Comparison of ENCODE assay signal across 27 cellular contexts in genomic region chr11:93773601-93774200, GRCh38.
"Had no signal": no experiment of that assay in that cellular context is flagged by ENCODE, and none has a peak within 500 bp of the region (broad histone marks: within the 10 kb centered on the region; RNA-seq: fewer than 3 reads in every experiment).

No MANE protein-coding gene starts in this region.

- H3K4me3 ChIP-seq: esophagus muscularis mucosa, gastroesophageal sphincter had no signal

- FAIRE-seq: astrocyte, bronchial epithelial cell, colon had no signal

- H3K27me3 ChIP-seq: brain microvascular endothelial cell, esophagus muscularis mucosa, gastroesophageal sphincter had no signal

- H3K4me1 ChIP-seq: esophagus muscularis mucosa, gastroesophageal sphincter had no signal

- H3K9me3 ChIP-seq: esophagus muscularis mucosa, gastroesophageal sphincter had no signal

- DNase-seq: activated CD4-positive, alpha-beta memory T cell treated with anti-CD3 and anti-CD28 coated beads for 36 hours; activated CD4-positive, alpha-beta T cell treated with anti-CD3 and anti-CD28 coated beads for 36 hours; activated CD4-positive, alpha-beta T cell treated with anti-CD3 and anti-CD28 coated beads, Interleukin-2, amount 10 ng/mL, durations not matched to agents 24 days and 14 days; activated CD4-positive, CD25-positive, alpha-beta regulatory T cell; activated CD4-positive, CD25-positive, alpha-beta regulatory T cell treated with anti-CD3 and anti-CD28 coated beads, Interleukin-2, amount 50 U/mL, for 72 hours; activated CD8-positive, alpha-beta memory T cell treated with anti-CD3 and anti-CD28 coated beads, Interleukin-2, amount 10 ng/mL, durations not matched to agents 7 days and 5 days; activated CD8-positive, alpha-beta memory T cell treated with anti-CD3 and anti-CD28 coated beads, Interleukin-2, amount 50 U/mL, for 4 hours; activated CD8-positive, alpha-beta T cell treated with anti-CD3 and anti-CD28 coated beads, Interleukin-2, amount 10 ng/mL, durations not matched to agents 7 days and 5 days; activated gamma-delta T cell; activated naive CD4-positive, alpha-beta T cell; activated naive CD4-positive, alpha-beta T cell treated with anti-CD3 and anti-CD28 coated beads, Interleukin-2, amount 10 ng/mL, durations not matched to agents 7 days and 5 days; activated naive CD8-positive, alpha-beta T cell treated with anti-CD3 and anti-CD28 coated beads, Interleukin-2, amount 10 ng/mL, durations not matched to agents 7 days and 5 days; activated T-cell treated with anti-CD3 and anti-CD28 coated beads, Interleukin-2, amount 50 U/mL, for 1 hour; activated T-cell treated with anti-CD3 and anti-CD28 coated beads, Interleukin-2, amount 50 U/mL, for 48 hours; brain microvascular endothelial cell; caudate nucleus; cortex of kidney; dermis blood vessel endothelial cell; effector CD4-positive, alpha-beta T cell; effector memory CD8-positive, alpha-beta T cell; foreskin melanocyte; T-helper 2 cell had no signal

- H3K27ac ChIP-seq: brain microvascular endothelial cell, esophagus muscularis mucosa, gastroesophageal sphincter had no signal

- H3K36me3 ChIP-seq: brain microvascular endothelial cell, esophagus muscularis mucosa, gastroesophageal sphincter had no signal

- ATAC-seq: activated CD4-positive, alpha-beta T cell treated with anti-CD3 and anti-CD28 coated beads for 36 hours; activated CD8-positive, alpha-beta memory T cell treated with anti-CD3 and anti-CD28 coated beads, Interleukin-2, amount 10 ng/mL, durations not matched to agents 7 days and 5 days; activated CD8-positive, alpha-beta T cell treated with anti-CD3 and anti-CD28 coated beads, Interleukin-2, amount 10 ng/mL, durations not matched to agents 7 days and 5 days; effector memory CD8-positive, alpha-beta T cell; gastroesophageal sphincter had no signal
